ENCODE assay signal across 8 cellular contexts in genomic region chr19:33845498-33845897, GRCh38. TPM values are rescaled to one million over a fixed set of nuclear protein-coding genes. Genes with fewer than 3 reads are reported as not detected.
"Had no signal": no experiment of that assay in that cellular context is flagged by ENCODE, and none has a peak within 500 bp of the region (broad histone marks: within the 10 kb centered on the region; RNA-seq: fewer than 3 reads in every experiment).

No MANE protein-coding gene starts in this region.

- FAIRE-seq: G401.6, GM12878, GM12891, GM12892, GM18507, GM19239 had no signal

- H3K4me3 ChIP-seq: GM12878 had no signal

- ATAC-seq: GM12878 had no signal

- DNase-seq: GDM1, GF-D8 had no signal

RNA-seq across cellular contexts. Expression of gene KCTD15, which starts 48.8 kb away (rescaled TPM):
- total RNA-seq: GM12878 had no signal
- polyA plus RNA-seq: GM12878 had no signal
